In the genomic region with DNA sequence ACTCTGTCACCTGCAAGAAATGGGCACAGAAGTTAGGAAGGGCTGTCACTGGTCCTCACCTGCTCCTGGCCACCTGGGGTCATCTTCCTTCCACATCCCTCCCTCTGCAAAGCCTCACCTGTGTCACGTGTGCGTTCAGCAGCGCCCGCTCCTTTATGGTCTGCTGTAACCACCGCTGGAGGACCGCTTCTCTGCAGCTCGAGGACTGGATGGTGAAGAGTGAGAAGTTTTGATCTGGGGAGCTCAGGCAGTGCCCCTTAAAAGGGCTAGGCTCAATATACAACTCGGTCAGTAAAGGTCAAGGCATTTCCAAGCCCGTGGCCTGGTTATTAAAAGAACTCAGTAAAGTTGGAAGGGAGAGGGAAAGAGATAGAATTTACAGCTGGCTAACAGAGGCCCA, we compare ENCODE assay signal across 11 cellular contexts. TPM values are rescaled to one million over a fixed set of nuclear protein-coding genes. Genes with fewer than 3 reads are reported as not detected.
DNase-seq lines count a peak whose midpoint lies in the region; ATAC-seq lines count a peak whose summit lies in the region.
"Not testable (repeated sequence)": the region's sequence is repeated elsewhere in the genome, so short reads cannot be mapped to it uniquely, and the experiment has no call there.
"Had no signal": no experiment of that assay in that cellular context is flagged by ENCODE, and none has a peak within 500 bp of the region (broad histone marks: within the 10 kb centered on the region; RNA-seq: fewer than 3 reads in every experiment).

No MANE protein-coding gene starts in this region.

- intact Hi-C loops in Right ventricle myocardium superior (cut with DNase I); posterior vena cava (cut with DNase I): not testable (repeated sequence)

- DNase-seq in activated CD8-positive, alpha-beta memory T cell treated with anti-CD3 and anti-CD28 coated beads, Interleukin-2, amount 50 U/mL, for 48 hours, result peak; percentile 20
- peak; percentile 34 for DNase-seq in Right ventricle myocardium superior
- peak; percentile 28 for DNase-seq in islet precursor cell
- peak; percentile 7 for DNase-seq in posterior vena cava (ENCODE audit: low spot score)

- ATAC-seq in Right ventricle myocardium superior (ENCODE audit: poor library complexity), result not testable (repeated sequence)

RNA-seq across cellular contexts. Expression of a gene that starts 6.6 kb away (rescaled TPM):
- total RNA-seq in Right ventricle myocardium superior (not detected), posterior vena cava (under 1 TPM in 1 of 2 donors, not detected in 1; 0.24 TPM)
- total RNA-seq: A673, Daoy, G401, GM12878 had no signal

RNA-seq across cellular contexts. Expression of a gene that starts 54.6 kb away (rescaled TPM):
- total RNA-seq in Right ventricle myocardium superior (2.7 TPM), posterior vena cava (under 1 TPM; 0.62 to 0.65 TPM)
- total RNA-seq: CD4-positive, alpha-beta memory T cell; CD4-positive, CD25-positive, alpha-beta regulatory T cell; CD8-positive, alpha-beta memory T cell; Daoy; G401 had no signal
